Comparison of ENCODE assay signal across 28 cellular contexts in the genomic region with DNA sequence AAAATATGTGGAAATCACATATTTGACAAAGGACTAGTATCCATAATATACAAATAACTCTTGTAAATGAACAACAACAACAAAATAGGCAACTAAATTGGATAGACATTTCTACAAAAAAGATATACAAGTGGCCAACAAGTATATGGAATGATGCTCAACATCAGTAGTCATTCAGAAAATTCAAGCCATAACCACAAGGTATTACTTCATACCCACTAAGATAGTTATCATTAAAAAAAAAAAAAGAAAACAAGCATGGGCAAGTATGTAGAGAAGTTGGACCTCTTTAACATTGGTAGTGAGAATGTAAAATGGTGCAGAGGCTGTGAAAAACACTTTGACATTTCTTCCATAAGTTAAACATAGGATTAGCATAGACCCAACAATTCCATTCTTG.
"Had no signal": no experiment of that assay in that cellular context is flagged by ENCODE, and none has a peak within 500 bp of the region (broad histone marks: within the 10 kb centered on the region; RNA-seq: fewer than 3 reads in every experiment).

No MANE protein-coding gene starts in this region.

- H3K9me3 ChIP-seq: SJCRH30 had no signal

- ATAC-seq: activated CD4-positive, CD25-positive, alpha-beta regulatory T cell treated with anti-CD3 and anti-CD28 coated beads, Interleukin-2, amount 50 U/mL, for 24 hours; activated CD8-positive, alpha-beta T cell treated with anti-CD3 and anti-CD28 coated beads, Interleukin-2, amount 10 ng/mL, durations not matched to agents 7 days and 5 days; Panc1 had no signal

- H3K27me3 ChIP-seq: ascending aorta, SJCRH30 had no signal

- H3K4me3 ChIP-seq: ascending aorta, SJCRH30 had no signal

- H3K36me3 Mint-ChIP-seq: brain had no signal

- H3K27ac ChIP-seq: ascending aorta, RWPE1, SJCRH30 had no signal

- H3K27me3 Mint-ChIP-seq: activated naive CD4-positive, alpha-beta T cell treated with anti-CD3 and anti-CD28 coated beads, Interleukin-2, amount 50 U/mL, for 24 hours had no signal

- H3K4me1 ChIP-seq: ascending aorta had no signal

- H3K27ac Mint-ChIP-seq: activated CD8-positive, alpha-beta T cell treated with anti-CD3 and anti-CD28 coated beads, Interleukin-2, amount 10 ng/mL, durations not matched to agents 7 days and 5 days; activated naive CD4-positive, alpha-beta T cell treated with anti-CD3 and anti-CD28 coated beads, Interleukin-2, amount 50 U/mL, for 24 hours; activated T-cell treated with anti-CD3 and anti-CD28 coated beads, Interleukin-2, amount 50 U/mL, for 24 hours; activated T-helper 1 cell treated with anti-CD3 and anti-CD28 coated beads, Interleukin-12 subunit alpha, Interleukin-12 subunit beta, Interleukin-2, Interleukin-4 antibody, amounts not matched to agents 30 ng/mL and 10 ng/mL and 1 ng/mL, durations not matched to agents 14 hours and 24 hours and 36 hours; brain; T-helper 1 cell treated with Interleukin-12 subunit alpha and Interleukin-12 subunit beta and Interleukin-4 antibody, amounts not matched to agents 30 μg/mL and 1 μg/mL, for 36 hours had no signal

- DNase-seq: activated CD4-positive, alpha-beta T cell treated with anti-CD3 and anti-CD28 coated beads for 48 hours; activated CD4-positive, alpha-beta T cell treated with anti-CD3 and anti-CD28 coated beads, Interleukin-2, amount 50 U/mL, for 4 hours; activated CD8-positive, alpha-beta memory T cell treated with anti-CD3 and anti-CD28 coated beads, Interleukin-2, amount 50 U/mL, for 48 hours; activated CD8-positive, alpha-beta T cell treated with anti-CD3 and anti-CD28 coated beads, Interleukin-2, amount 10 ng/mL, durations not matched to agents 7 days and 5 days; activated effector memory CD4-positive, alpha-beta T cell treated with Interleukin-2 at 50 U/mL for 16 hours; activated naive CD4-positive, alpha-beta T cell; activated T-cell treated with anti-CD3 and anti-CD28 coated beads, Interleukin-2, amount 50 U/mL, for 24 hours; amniotic stem cell; Kasumi-1; KBM-7; NCI-H1105 treated with DMSO at 0.1 percent for 48 hours; NCI-H1436 treated with DMSO at 0.1 percent for 48 hours; NCI-H187; NCI-H2081; NCI-H510A treated with DMSO at 0.1 percent for 48 hours; NCI-H69; NK-92 treated with Interleukin-12 subunit alpha and Interleukin-12 subunit beta, amount 100 ng/mL, for 24 hours; OCI-M1; Right ventricle myocardium superior; SJCRH30 had no signal

- H3K36me3 ChIP-seq: ascending aorta, SJCRH30 had no signal

- H3K4me3 Mint-ChIP-seq: activated CD8-positive, alpha-beta T cell treated with anti-CD3 and anti-CD28 coated beads, Interleukin-2, amount 10 ng/mL, durations not matched to agents 7 days and 5 days; activated naive CD4-positive, alpha-beta T cell treated with anti-CD3 and anti-CD28 coated beads, Interleukin-2, amount 50 U/mL, for 24 hours; activated T-cell treated with anti-CD3 and anti-CD28 coated beads, Interleukin-2, amount 50 U/mL, for 24 hours; activated T-helper 1 cell treated with anti-CD3 and anti-CD28 coated beads, Interleukin-12 subunit alpha, Interleukin-12 subunit beta, Interleukin-2, Interleukin-4 antibody, amounts not matched to agents 30 ng/mL and 10 ng/mL and 1 ng/mL, durations not matched to agents 14 hours and 24 hours and 36 hours; brain; T-helper 1 cell treated with Interleukin-12 subunit alpha and Interleukin-12 subunit beta and Interleukin-4 antibody, amounts not matched to agents 30 μg/mL and 1 μg/mL, for 36 hours had no signal

- H3K4me1 Mint-ChIP-seq: brain had no signal
